ENCODE assay signal across 1 cellular context in genomic region chr13:21475115-21475514, GRCh38.
TF ChIP-seq lines count a peak whose summit lies in the region.

No MANE protein-coding gene starts in this region.

TF ChIP-seq in HepG2, 621 proteins besides CTCF, POLR2A, EP300 and RAD21 (continued from another document):
- TF ChIP-seq, protein P1, sequence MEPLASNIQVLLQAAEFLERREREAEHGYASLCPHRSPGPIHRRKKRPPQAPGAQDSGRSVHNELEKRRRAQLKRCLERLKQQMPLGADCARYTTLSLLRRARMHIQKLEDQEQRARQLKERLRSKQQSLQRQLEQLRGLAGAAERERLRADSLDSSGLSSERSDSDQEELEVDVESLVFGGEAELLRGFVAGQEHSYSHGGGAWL (CRISPR knock-in tag; IDR thresholded peaks at IDR 0.05): no peak
- TF ChIP-seq NFIC (IDR thresholded peaks at IDR 0.05; ENCODE audit: low read length) (no peak), ZHX2 (IDR thresholded peaks at IDR 0.05; ENCODE audit: low read depth) (no peak), ZHX2 (CRISPR knock-in tag; IDR thresholded peaks at IDR 0.05; ENCODE audit: borderline replicate concordance) (no peak), ZNF841 (CRISPR knock-in tag; IDR thresholded peaks at IDR 0.05; ENCODE audit: borderline replicate concordance) (no peak), MXI1 (IDR thresholded peaks at IDR 0.05; ENCODE audit: borderline replicate concordance, low read depth, low read length) (no peak)
